Comparison of ENCODE assay signal across 2 cellular contexts in the genomic region with DNA sequence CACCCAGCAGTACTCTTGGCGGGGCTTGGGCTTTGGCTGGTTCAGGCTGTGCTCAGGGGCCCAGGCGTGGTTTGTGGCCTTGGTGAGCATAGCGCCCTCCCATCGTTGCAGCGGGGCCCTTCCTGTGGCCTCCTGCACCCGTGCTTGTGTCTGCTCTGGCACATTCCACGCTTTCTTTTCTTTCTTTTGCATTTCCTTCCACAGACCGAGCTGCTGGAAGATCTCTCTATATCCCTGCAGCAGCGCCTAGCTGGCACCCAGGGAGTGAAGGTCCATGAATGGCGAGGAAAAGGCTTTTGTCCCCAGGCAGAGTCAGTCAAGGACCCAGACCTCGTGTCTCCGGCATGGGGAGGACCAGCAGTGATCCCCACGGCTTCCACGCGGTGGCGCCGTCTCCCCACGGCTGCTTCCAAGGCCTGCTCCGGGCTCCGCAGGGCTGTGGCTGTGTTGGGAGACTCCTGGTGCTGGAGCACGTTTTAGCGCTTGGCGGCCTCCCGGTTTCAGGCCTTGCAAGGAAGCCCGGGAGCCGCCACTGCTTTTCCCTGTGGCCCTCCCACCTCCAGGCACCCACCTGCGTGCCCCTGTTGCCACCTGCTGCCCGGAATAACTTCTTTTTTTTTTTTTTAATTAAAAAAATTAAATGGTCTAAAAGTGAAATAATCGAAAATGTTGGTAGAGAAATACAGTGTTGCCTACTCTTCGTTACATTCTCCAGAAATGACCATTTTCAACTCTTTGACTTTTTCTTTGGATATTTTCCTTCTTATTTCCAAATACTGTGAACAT.
A peak's percentile ranks its signal among the peaks of the same experiment; 100 is the strongest.
TF ChIP-seq lines count a peak whose summit lies in the region.

No MANE protein-coding gene starts in this region.

TF ChIP-seq in IMR-90, 13 proteins besides CTCF, POLR2A, EP300 and RAD21:
- TF ChIP-seq NFE2L2 (IDR thresholded peaks at IDR 0.05; ENCODE audit: low read depth, low read length): no peak
- TF ChIP-seq SMC3 (IDR thresholded peaks at IDR 0.05; ENCODE audit: low read depth, low read length): peak; percentile 57

TF ChIP-seq in SK-N-SH, 30 proteins besides CTCF, POLR2A, EP300 and RAD21:
- TF ChIP-seq SMC3 (IDR thresholded peaks at IDR 0.05; ENCODE audit: low read depth, low read length) (peak; percentile 93), FOSL2 (IDR thresholded peaks at IDR 0.05; ENCODE audit: borderline replicate concordance, low read depth) (no peak), TCF12 (IDR thresholded peaks at IDR 0.05) (no peak), RCOR1 (IDR thresholded peaks at IDR 0.05; ENCODE audit: low read length) (peak; percentile 36; the same call in 1 of the 2 replicates), CHD2 (IDR thresholded peaks at IDR 0.05; ENCODE audit: low read length, partially characterized antibody) (peak; percentile 37), MXI1 (IDR thresholded peaks at IDR 0.05; ENCODE audit: low read depth, low read length) (peak; percentile 78; the same call in 1 of the 2 replicates), MEF2A (IDR thresholded peaks at IDR 0.05; ENCODE audit: borderline replicate concordance, low read depth) (no peak)
- TF ChIP-seq, protein P1, sequence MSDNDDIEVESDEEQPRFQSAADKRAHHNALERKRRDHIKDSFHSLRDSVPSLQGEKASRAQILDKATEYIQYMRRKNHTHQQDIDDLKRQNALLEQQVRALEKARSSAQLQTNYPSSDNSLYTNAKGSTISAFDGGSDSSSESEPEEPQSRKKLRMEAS (IDR thresholded peaks at IDR 0.05; ENCODE audit: low read depth): 0 out of 2 replicates have a peak, but pooled peaks have one; percentile 30
- TF ChIP-seq, protein P2, sequence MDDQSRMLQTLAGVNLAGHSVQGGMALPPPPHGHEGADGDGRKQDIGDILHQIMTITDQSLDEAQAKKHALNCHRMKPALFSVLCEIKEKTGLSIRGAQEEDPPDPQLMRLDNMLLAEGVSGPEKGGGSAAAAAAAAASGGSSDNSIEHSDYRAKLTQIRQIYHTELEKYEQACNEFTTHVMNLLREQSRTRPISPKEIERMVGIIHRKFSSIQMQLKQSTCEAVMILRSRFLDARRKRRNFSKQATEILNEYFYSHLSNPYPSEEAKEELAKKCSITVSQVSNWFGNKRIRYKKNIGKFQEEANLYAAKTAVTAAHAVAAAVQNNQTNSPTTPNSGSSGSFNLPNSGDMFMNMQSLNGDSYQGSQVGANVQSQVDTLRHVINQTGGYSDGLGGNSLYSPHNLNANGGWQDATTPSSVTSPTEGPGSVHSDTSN (IDR thresholded peaks at IDR 0.05): no peak
